Comparison of ENCODE assay signal across 8 cellular contexts in genomic region chr2:42238644-42239288, GRCh38.
A peak's percentile ranks its signal among the peaks of the same experiment; 100 is the strongest.
DNase-seq lines count a peak whose midpoint lies in the region; ATAC-seq and TF ChIP-seq lines count a peak whose summit lies in the region.

No MANE protein-coding gene starts in this region.

- CTCF ChIA-PET in T-cell (lab: Charles Lee): interaction anchor here (0.6 to 2.1 kb wide), 6 partner anchors 12 to 143 kb away, joined by 3 to 16 read pairs (median 4); no protein-coding TSS in a partner anchor
- CTCF ChIA-PET in mammary epithelial cell (lab: Charles Lee; ENCODE audit: low non-redundant PET): interaction anchor here (0.6 to 0.9 kb wide), 2 partner anchors 23 to 142 kb away, joined by 3 read pairs; no protein-coding TSS in a partner anchor

- peak; percentile 29 to 63 for TF ChIP-seq CTCF in mammary epithelial cell (conservative IDR thresholded peaks at IDR 0.05 in 1 of 2, IDR thresholded peaks at IDR 0.05 in 1 of 2; ENCODE audit: extremely low read depth in 1 of 2, insufficient read depth in 1 of 2, low read depth in 1 of 2, low read length in 2 of 2)
- TF ChIP-seq CTCF in transverse colon (IDR thresholded peaks at IDR 0.05): peak; percentile 46 to 65 (median 51)

- no peak overlapping the region for H2AFZ ChIP-seq in mammary epithelial cell (ENCODE audit: low read depth, low read length)

- peak overlapping the region; percentile 24 for H3K4me2 ChIP-seq in mammary epithelial cell (ENCODE audit: insufficient read depth, low read depth, low read length)

- H3K4me3 ChIP-seq in mammary epithelial cell (replicated peaks in 1 of 3; ENCODE audit: insufficient read depth in 1 of 3, low read depth in 2 of 3, low read length in 3 of 3) (peak overlapping the region in 1 of 3 experiments; percentile 11), transverse colon (no peak overlapping the region)

- POLR2A ChIA-PET in T-cell (lab: Charles Lee): interaction anchor here in 1 of 2 donors (0.6 to 0.7 kb wide), 2 partner anchors 44 to 352 kb away, joined by 3 to 7 read pairs; no protein-coding TSS in a partner anchor

- H4K20me1 ChIP-seq in mammary epithelial cell (ENCODE audit: insufficient read depth, low read length): no peaks in the 10 kb centered on the region

- H3K36me3 ChIP-seq in mammary epithelial cell (ENCODE audit: insufficient read depth, low read length) (no peaks in the 10 kb centered on the region), transverse colon (no peaks in the 10 kb centered on the region)

- 52% methylated on average over 7 of the region's 7 CpGs for WGBS in mammary epithelial cell (ENCODE audit: low coverage, missing lambda C conversion rate)
- WGBS in transverse colon (ENCODE audit: low coverage in 1 of 2), 2 donors: 47 to 62% methylated on average over 7 of the region's 7 CpGs

- no peak overlapping the region for H3K9ac ChIP-seq in mammary epithelial cell (ENCODE audit: insufficient read depth, low read length)

- in situ Hi-C loops in mammary epithelial cell (cut with MboI; ENCODE audit: low sequenced_read_pairs in 2 of 2) (loop anchor here (5.0 to 25.0 kb wide), 3 partner anchors 141 to 376 kb away; no protein-coding TSS in a partner anchor), transverse colon (cut with MboI; ENCODE audit: low pct_ligation_motif_present in 1 of 4, low pct_unique_long_range_greater_than_20kb in 1 of 4, low sequenced_read_pairs in 3 of 4) (loop anchor here in 2 of 4 donors (5.0 to 25.0 kb wide), 3 partner anchors 141 to 376 kb away; no protein-coding TSS in a partner anchor)

- H3K4me1 ChIP-seq in mammary epithelial cell (ENCODE audit: insufficient read depth, low read length) (peaks cover 13% of the 10 kb centered on the region), transverse colon (peaks cover 0 to 60% (median 32%) of the 10 kb centered on the region in 4 donors)

- no peaks in the 10 kb centered on the region for H3K9me3 Mint-ChIP-seq in T-cell

- peaks cover 92 to 94% (median 94%) of the 10 kb centered on the region in 3 donors for H3K4me1 Mint-ChIP-seq in T-cell

- H3K27me3 Mint-ChIP-seq in T-cell: no peaks in the 10 kb centered on the region

- peak overlapping the region in 1 of 3 donors; percentile 21 for H3K4me3 Mint-ChIP-seq in T-cell

- H3K27ac Mint-ChIP-seq in T-cell: peak overlapping the region; percentile 52 to 66

- H3K27ac ChIP-seq in mammary epithelial cell (ENCODE audit: insufficient read depth, low read depth, low read length) (no peak overlapping the region), transverse colon (no peak overlapping the region)

- peaks cover 5% of the 10 kb centered on the region for H3K36me3 Mint-ChIP-seq in T-cell

- TF ChIP-seq POLR2A in transverse colon (IDR thresholded peaks at IDR 0.05): no peak

- ATAC-seq in GM18867 (IDR thresholded peaks at IDR 0.05; ENCODE audit: unreplicated experiment) (peak; percentile 70), HG03442 (IDR thresholded peaks at IDR 0.05; ENCODE audit: unreplicated experiment) (peak; percentile 75), T-cell (replicated peaks in 1 of 4) (peak; percentile 64 to 83 (median 74))

- BruUV-seq in mammary epithelial cell (replicated peaks; lab: Mats Ljungman, UMichigan): no TSS peak

- no peaks in the 10 kb centered on the region for H3K9me3 ChIP-seq in mammary epithelial cell (replicated peaks; ENCODE audit: insufficient read depth, low read length)
- H3K9me3 ChIP-seq in transverse colon: no peaks in the 10 kb centered on the region

- peak; percentile 26 for DNase-seq in CD1c-positive myeloid dendritic cell (ENCODE audit: extremely low spot score)
- DNase-seq in T-cell: peak in 30 of 34 experiments; percentile 5 to 43 (median 28)
- peak; percentile 23 for DNase-seq in mammary epithelial cell
- peak; percentile 7 to 22 for DNase-seq in lung microvascular endothelial cell (ENCODE audit: low read depth in 2 of 2)
- peak; percentile 60 for DNase-seq in transverse colon
- DNase-seq in Kasumi-1 (lab: John Stamatoyannopoulos, UW): no peak

- H3K27me3 ChIP-seq in mammary epithelial cell (ENCODE audit: insufficient read depth, low read length) (no peaks in the 10 kb centered on the region), transverse colon (no peaks in the 10 kb centered on the region)

- intact Hi-C loops in mammary epithelial cell (cut with micrococcal nuclease) (loop anchor here (1.0 to 5.0 kb wide), 3 partner anchors 142 to 371 kb away; no protein-coding TSS in a partner anchor), transverse colon (cut with DNase I; ENCODE audit: low total_unique reads) (loop anchor here (10.0 kb wide), 1 partner anchor 144 kb away; no protein-coding TSS in a partner anchor)

- no peak for TF ChIP-seq EP300 in transverse colon (IDR thresholded peaks at IDR 0.05; ENCODE audit: low read depth)

- H3K79me2 ChIP-seq in mammary epithelial cell (ENCODE audit: insufficient read depth, low read length): peaks cover 16% of the 10 kb centered on the region

- dilution Hi-C loops in mammary epithelial cell (cut with HindIII; ENCODE audit: low sequenced_read_pairs): no loop called here

Comparison
In these comparisons a context has a peak if more than half of its experiments do, and no peak if none do; other contexts are left out.
1. DNase-seq: peak in CD1c-positive myeloid dendritic cell (single experiment), T-cell (30 of 34), mammary epithelial cell (single experiment), lung microvascular endothelial cell (2 of 2) and transverse colon (single experiment); none in Kasumi-1 (0 of 2).
2. Peak in every context shown above with its lines, with median percentiles within 50 percentile points of each other: ATAC-seq.